Comparison of ENCODE assay signal across 9 cellular contexts in the genomic region with DNA sequence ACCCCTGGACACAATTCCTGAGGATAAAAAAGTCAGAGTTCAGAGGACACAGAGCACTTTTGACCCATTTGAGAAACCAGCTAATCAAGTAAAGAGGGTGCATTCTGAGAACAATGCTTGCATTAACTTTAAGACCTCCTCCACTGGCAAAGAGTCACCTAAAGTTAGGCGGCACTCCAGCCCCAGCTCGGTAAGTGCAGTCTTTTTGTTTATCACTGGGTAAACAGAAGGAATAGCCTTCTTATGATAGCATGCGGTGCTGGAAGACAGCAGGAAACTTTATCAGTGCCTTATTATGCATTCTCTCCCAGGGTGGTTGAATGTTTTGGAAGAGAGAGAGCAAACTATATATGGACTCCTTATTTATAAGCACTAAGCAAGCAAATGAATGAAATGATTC.
A peak's percentile ranks its signal among the peaks of the same experiment; 100 is the strongest.
DNase-seq lines count a peak whose midpoint lies in the region; ATAC-seq and TF ChIP-seq lines count a peak whose summit lies in the region.
"Had no signal": no experiment of that assay in that cellular context is flagged by ENCODE, and none has a peak within 500 bp of the region (broad histone marks: within the 10 kb centered on the region; RNA-seq: fewer than 3 reads in every experiment).

No MANE protein-coding gene starts in this region.

- intact Hi-C loops in Right ventricle myocardium inferior (cut with DNase I) (no loop called here), cardiac septum (cut with DNase I) (loop anchor here (10.0 kb wide), 1 partner anchor 52 kb away; no protein-coding TSS in a partner anchor), left colon (cut with DNase I, micrococcal nuclease) (no loop called here)

- DNase-seq in Right ventricle myocardium inferior (ENCODE audit: missing footprints): no peak
- DNase-seq in cardiac septum (ENCODE audit: low spot score): no peak
- DNase-seq in amniotic epithelial cell (ENCODE audit: low read depth): peak; percentile 64
- no peak for DNase-seq in left colon
- no peak for DNase-seq in DMS114 treated with DMSO at 0.1 percent for 48 hours (lab: John Stamatoyannopoulos, UW; ENCODE audit: unreplicated experiment)
- no peak for DNase-seq in GM10248 (ENCODE audit: extremely low spot score)
- DNase-seq: activated T-cell treated with anti-CD3 and anti-CD28 coated beads for 4 hours had no signal

- CTCF ChIA-PET in GM10248 (lab: Yijun Ruan, JAX): interaction anchor here (0.9 to 3.5 kb wide), 6 partner anchors 9 to 308 kb away, joined by 3 to 32 read pairs (median 4); no protein-coding TSS in a partner anchor

- ATAC-seq in Right ventricle myocardium inferior (peak; percentile 89), left colon (peak; percentile 84), GM18867 (IDR thresholded peaks at IDR 0.05; ENCODE audit: unreplicated experiment) (no peak), HG03039 (IDR thresholded peaks at IDR 0.05; ENCODE audit: unreplicated experiment) (no peak)

- POLR2A ChIA-PET in GM10248 (lab: Yijun Ruan, JAX): no interaction called here

- no peak for TF ChIP-seq CTCF in GM10248 (IDR thresholded peaks at IDR 0.05; ENCODE audit: control extremely low read depth, extremely low read depth, low read depth, missing control alignments)

Comparison
In these comparisons a context has a peak if more than half of its experiments do, and no peak if none do; other contexts are left out.
1. ATAC-seq: peak in Right ventricle myocardium inferior (single experiment) and left colon (single experiment); none in GM18867 (single experiment) and HG03039 (single experiment).